8 cellular contexts compared by ENCODE assay signal in the genomic region with DNA sequence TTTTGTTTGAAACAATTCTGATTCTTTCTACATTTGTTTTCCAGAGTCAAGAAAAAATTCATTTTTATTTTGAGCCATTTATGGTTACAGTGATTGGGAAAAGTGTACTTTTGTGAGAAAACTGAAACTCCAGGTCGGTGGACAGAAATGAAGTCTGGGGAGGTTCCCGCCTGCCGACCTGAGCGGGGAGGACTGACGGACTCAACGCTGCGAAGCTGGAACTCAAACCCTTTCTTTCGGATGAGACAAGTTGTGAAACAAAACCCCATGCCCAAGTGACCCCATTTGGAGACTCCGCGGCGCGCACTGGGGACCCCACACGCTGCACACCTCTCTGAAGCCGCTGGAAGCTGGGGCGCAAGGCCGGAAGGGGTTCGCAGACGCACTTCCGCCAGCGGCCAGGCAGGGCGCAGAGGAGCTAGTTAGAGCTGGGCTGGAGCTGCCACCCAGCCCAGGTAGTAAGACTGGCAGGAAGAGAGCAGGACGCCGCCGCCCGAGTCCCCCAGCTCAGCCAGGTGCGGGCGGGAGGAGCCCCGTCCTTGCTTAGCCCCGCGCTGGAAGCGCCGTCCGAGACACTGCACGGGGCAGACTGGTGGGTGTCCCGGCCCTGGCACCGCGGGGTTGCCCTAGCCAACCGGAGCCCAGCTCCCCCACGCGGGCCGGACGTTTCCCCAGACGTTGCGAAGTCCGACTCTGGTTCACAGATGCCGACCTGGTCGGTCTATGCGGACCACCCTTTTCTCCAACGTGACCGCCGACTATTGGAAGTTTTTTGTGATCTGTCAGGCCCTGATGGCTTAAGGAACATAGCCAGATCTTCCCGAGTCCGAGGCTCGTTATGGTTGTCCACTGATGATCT. TPM values are rescaled to one million over a fixed set of nuclear protein-coding genes. Genes with fewer than 3 reads are reported as not detected.
DNase-seq lines count a peak whose midpoint lies in the region; ATAC-seq and TF ChIP-seq lines count a peak whose summit lies in the region.

No MANE protein-coding gene starts in this region.

- peak; percentile 16 for DNase-seq in AG09309 (ENCODE audit: low read depth)
- peak; percentile 74 for DNase-seq in NCI-H2227 treated with DMSO at 0.1 percent for 48 hours (lab: John Stamatoyannopoulos, UW)
- DNase-seq in activated CD4-positive, CD25-positive, alpha-beta regulatory T cell treated with anti-CD3 and anti-CD28 coated beads, Interleukin-2, amount 50 U/mL, for 72 hours = peak; percentile 85
- DNase-seq in cerebellum (ENCODE audit: low spot score) = peak; percentile 90
- peak; percentile 87 for DNase-seq in kidney tubule cell (ENCODE audit: low spot score)
- DNase-seq in stimulated activated CD4-positive, alpha-beta T cell treated with anti-CD3 and anti-CD28 coated beads, Interleukin-15, amount 100 ng/mL, for 48 hours (ENCODE audit: low read depth in 2 of 2) = peak; percentile 68 to 80

- H3K4me3 ChIP-seq in AG09309 (ENCODE audit: control insufficient read depth, low read depth, low read length) = peak overlapping the region; percentile 71

- TF ChIP-seq CTCF in AG09309 (IDR thresholded peaks at IDR 0.05; ENCODE audit: control insufficient read depth, insufficient read depth, low read depth, low read length, missing control alignments) = peak; percentile 68

- ATAC-seq in GM18873 (IDR thresholded peaks at IDR 0.05; ENCODE audit: low FRiP score, unreplicated experiment) (peak; percentile 95), HG03139 (IDR thresholded peaks at IDR 0.05; ENCODE audit: unreplicated experiment) (peak; percentile 97)

RNA-seq across cellular contexts. Expression of a gene that starts 19.8 kb away (rescaled TPM):
- total RNA-seq in cerebellum = 12.8 TPM

RNA-seq across cellular contexts. Expression of a gene that starts 24.3 kb away (rescaled TPM):
- 1.4 TPM for total RNA-seq in cerebellum

RNA-seq across cellular contexts. Expression of a gene that starts 37.1 kb away (rescaled TPM):
- total RNA-seq in cerebellum = 37.7 TPM

Comparison
In these comparisons a context has a peak if more than half of its experiments do, and no peak if none do; other contexts are left out.
1. Peak in every context shown above with its lines: DNase-seq, ATAC-seq and H3K4me3 ChIP-seq.
2. DNase-seq: peak in every context shown above with its lines; median percentile 90 in cerebellum; 87 in kidney tubule cell; 85 in activated CD4-positive, CD25-positive, alpha-beta regulatory T cell treated with anti-CD3 and anti-CD28 coated beads, Interleukin-2, amount 50 U/mL, for 72 hours; 74 in NCI-H2227 treated with DMSO at 0.1 percent for 48 hours; 74 in stimulated activated CD4-positive, alpha-beta T cell treated with anti-CD3 and anti-CD28 coated beads, Interleukin-15, amount 100 ng/mL, for 48 hours; 16 in AG09309.